22 cellular contexts compared by ENCODE assay signal in the genomic region with DNA sequence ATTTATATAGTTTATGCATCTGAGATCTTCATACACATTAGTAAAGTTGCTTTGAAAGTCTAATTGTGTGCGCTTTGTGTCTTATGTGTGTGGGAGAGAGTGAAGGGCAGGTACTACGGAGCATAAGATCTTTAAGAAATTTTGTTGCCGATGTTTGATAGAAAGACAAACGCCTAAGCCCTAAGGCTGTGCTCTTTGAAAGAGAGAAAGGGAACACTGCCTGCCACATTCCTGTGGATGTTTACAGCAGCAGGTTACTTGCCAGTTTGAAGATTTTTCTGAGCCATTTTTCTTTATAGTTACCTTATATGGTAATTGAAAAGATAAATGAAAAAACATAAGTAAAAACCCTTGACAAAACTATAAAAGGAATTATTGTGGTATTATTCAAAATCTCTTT. TPM values are rescaled to one million over a fixed set of nuclear protein-coding genes. Genes with fewer than 3 reads are reported as not detected.
DNase-seq lines count a peak whose midpoint lies in the region; ATAC-seq and TF ChIP-seq lines count a peak whose summit lies in the region.
"Had no signal": no experiment of that assay in that cellular context is flagged by ENCODE, and none has a peak within 500 bp of the region (broad histone marks: within the 10 kb centered on the region; RNA-seq: fewer than 3 reads in every experiment).

No MANE protein-coding gene starts in this region.

- no peaks in the 10 kb centered on the region for H3K9me3 ChIP-seq in gastroesophageal sphincter

- H3K36me3 Mint-ChIP-seq in progenitor cell of endocrine pancreas (ENCODE audit: insufficient read depth) = peaks cover 15% of the 10 kb centered on the region

- no peak for TF ChIP-seq POLR2A in gastroesophageal sphincter (IDR thresholded peaks at IDR 0.05)

- H3K4me1 Mint-ChIP-seq in progenitor cell of endocrine pancreas (ENCODE audit: low read depth) = no peaks in the 10 kb centered on the region
- H3K4me1 Mint-ChIP-seq: CD14-positive monocyte had no signal

- DNase-seq in ELF-1 (ENCODE audit: low read depth, low spot score) (peak; percentile 34), RPMI7951 (ENCODE audit: low read depth) (peak; percentile 23), progenitor cell of endocrine pancreas (ENCODE audit: low spot score, unreplicated experiment) (no peak), NCI-H2081 treated with DMSO at 0.1 percent for 48 hours (lab: John Stamatoyannopoulos, UW) (no peak)
- DNase-seq in stimulated activated CD4-positive, alpha-beta T cell treated with anti-CD3 and anti-CD28 coated beads, Interleukin-4, amount 100 ng/mL, for 1 hour = no peak
- DNase-seq: DMS79, MV-4-11, NCI-H187, NCI-H2227 treated with DMSO at 0.1 percent for 48 hours, NCI-H524, NCI-H82, OCI-M1, RPMI8226, SHP77 treated with DMSO at 0.1 percent for 48 hours had no signal

- ATAC-seq in gastroesophageal sphincter (no peak), GM18858 (IDR thresholded peaks at IDR 0.05; ENCODE audit: unreplicated experiment) (no peak), GM18498 (IDR thresholded peaks at IDR 0.05; ENCODE audit: unreplicated experiment) (no peak)
- ATAC-seq: HCT116, K562, SK-N-SH treated with all-trans-retinoic acid at 6 μM for 48 hours had no signal

- no peak overlapping the region for H3K4me3 Mint-ChIP-seq in progenitor cell of endocrine pancreas (ENCODE audit: low read depth)
- H3K4me3 Mint-ChIP-seq: CD14-positive monocyte had no signal

- no peaks in the 10 kb centered on the region for H3K27me3 ChIP-seq in gastroesophageal sphincter

- H3K9me3 Mint-ChIP-seq in progenitor cell of endocrine pancreas (ENCODE audit: low read depth) = no peaks in the 10 kb centered on the region

- peaks cover 0 to 29% (median 6%) of the 10 kb centered on the region in 3 donors for H3K4me1 ChIP-seq in gastroesophageal sphincter

- no peak for TF ChIP-seq EP300 in gastroesophageal sphincter (IDR thresholded peaks at IDR 0.05)

- peaks cover 0 to 39% of the 10 kb centered on the region in 2 donors for H3K36me3 ChIP-seq in gastroesophageal sphincter

- peak overlapping the region; percentile 56 to 74 (median 66) for H3K27ac ChIP-seq in gastroesophageal sphincter
- H3K27ac ChIP-seq: 22Rv1 had no signal

- H3K27me3 Mint-ChIP-seq in progenitor cell of endocrine pancreas = no peaks in the 10 kb centered on the region

- no peak for TF ChIP-seq CTCF in gastroesophageal sphincter (IDR thresholded peaks at IDR 0.05)
- TF ChIP-seq CTCF in progenitor cell of endocrine pancreas (IDR thresholded peaks at IDR 0.05; ENCODE audit: unreplicated experiment) = no peak

- H3K4me3 ChIP-seq in gastroesophageal sphincter = peak overlapping the region in 1 of 2 donors; percentile 17
- H3K4me3 ChIP-seq: K562 had no signal

- WGBS in gastroesophageal sphincter (ENCODE audit: low coverage in 1 of 2), 2 donors = 46 to 62% methylated on average over 2 to 4 of the region's 4 CpGs

- peak overlapping the region; percentile 26 for H3K27ac Mint-ChIP-seq in progenitor cell of endocrine pancreas
- H3K27ac Mint-ChIP-seq: CD14-positive monocyte had no signal

RNA-seq across cellular contexts. Expression of a gene that starts 17.0 kb away (rescaled TPM):
- total RNA-seq in RPMI7951 (2014; rRNA removed; shearing (Covaris generic)) = 58.5 and 60.3 TPM in 2 replicates
- 10 to 100 TPM; 27.4 to 44.4 (median 29.2) TPM for total RNA-seq in gastroesophageal sphincter
- 35.7 and 37.2 TPM in 2 replicates for total RNA-seq in progenitor cell of endocrine pancreas

RNA-seq across cellular contexts. Expression of a gene that starts 17.2 kb away (rescaled TPM):
- 6.4 and 7.7 TPM in 2 replicates for total RNA-seq in RPMI7951 (2014; rRNA removed; shearing (Covaris generic))
- total RNA-seq in gastroesophageal sphincter (10 to 100 TPM in 2 of 4 donors, 1 to 10 TPM in 2; 6.1 to 24.1 (median 12.5) TPM), progenitor cell of endocrine pancreas (8.3 and 8.9 TPM in 2 replicates)

Comparison
In these comparisons a context has a peak if more than half of its experiments do, and no peak if none do; other contexts are left out.
1. DNase-seq: peak in ELF-1 (single experiment) and RPMI7951 (single experiment); none in progenitor cell of endocrine pancreas (single experiment), NCI-H2081 treated with DMSO at 0.1 percent for 48 hours (single experiment) and stimulated activated CD4-positive, alpha-beta T cell treated with anti-CD3 and anti-CD28 coated beads, Interleukin-4, amount 100 ng/mL, for 1 hour (single experiment).